In the genomic region with DNA sequence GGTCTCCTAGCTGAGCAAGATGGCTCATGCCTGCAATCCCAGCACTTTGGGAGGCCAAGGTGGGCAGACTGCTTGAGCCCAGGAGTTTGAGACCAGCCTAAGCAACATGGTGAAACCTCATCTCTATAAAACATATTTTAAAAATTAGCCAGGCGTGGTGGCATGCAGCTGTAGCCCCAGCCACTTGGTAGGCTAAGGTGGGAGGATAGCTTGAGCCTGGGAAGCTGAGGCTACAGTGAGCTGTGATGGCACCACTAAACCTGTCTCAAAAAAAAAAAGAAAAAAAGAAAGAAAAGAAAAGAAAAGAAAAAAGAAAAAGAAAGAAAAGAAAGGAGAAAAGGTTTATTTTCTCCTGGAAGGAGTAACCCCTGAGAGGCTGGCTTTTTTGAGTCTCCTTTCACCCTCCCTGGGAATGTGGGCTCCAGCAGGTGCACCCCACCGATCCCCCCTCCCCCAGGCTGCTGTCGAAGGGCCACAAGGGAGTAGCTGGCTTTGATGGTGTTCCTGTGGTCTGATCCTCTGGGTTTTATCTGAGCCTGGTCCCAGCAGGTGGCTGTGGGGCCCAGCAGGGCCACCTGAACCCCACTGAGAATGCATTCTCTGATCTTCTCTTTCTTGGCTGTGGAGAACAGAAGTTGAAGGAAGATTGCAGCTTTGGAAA, we compare ENCODE assay signal across 18 cellular contexts. TPM values are rescaled to one million over a fixed set of nuclear protein-coding genes. Genes with fewer than 3 reads are reported as not detected.
DNase-seq lines count a peak whose midpoint lies in the region; ATAC-seq and TF ChIP-seq lines count a peak whose summit lies in the region.
"Had no signal": no experiment of that assay in that cellular context is flagged by ENCODE, and none has a peak within 500 bp of the region (broad histone marks: within the 10 kb centered on the region; RNA-seq: fewer than 3 reads in every experiment).

No MANE protein-coding gene starts in this region.

- no peak overlapping the region for H4K91ac ChIP-seq in neuronal stem cell (ENCODE audit: low read depth, low read length, poor library complexity)

- no peaks in the 10 kb centered on the region for H3K27me3 Mint-ChIP-seq in CD4-positive, alpha-beta T cell
- peaks cover 9% of the 10 kb centered on the region for H3K27me3 Mint-ChIP-seq in central memory CD8-positive, alpha-beta T cell
- peaks cover 39% of the 10 kb centered on the region for H3K27me3 Mint-ChIP-seq in nephron progenitor cell (ENCODE audit: low read depth, poor library complexity)

- no peaks in the 10 kb centered on the region for H3K9me3 ChIP-seq in CD4-positive, alpha-beta T cell (ENCODE audit: control insufficient read depth, low read length)
- H3K9me3 ChIP-seq in HUES48 (ENCODE audit: control insufficient read depth, insufficient read depth, low read length) (no peaks in the 10 kb centered on the region), neuronal stem cell (replicated peaks in 1 of 2; ENCODE audit: control insufficient read depth in 2 of 2, insufficient read depth in 1 of 2, low read depth in 1 of 2, low read length in 2 of 2) (peaks cover 0 to 2% of the 10 kb centered on the region in 2 donors), SJCRH30 (replicated peaks) (no peaks in the 10 kb centered on the region)
- H3K9me3 ChIP-seq: HAP-1 had no signal

- CTCF ChIA-PET in CD4-positive, alpha-beta T cell (lab: Charles Lee) = interaction anchor here (1.5 kb wide), 1 partner anchor 91 kb away, joined by 3 read pairs; no protein-coding TSS in a partner anchor

- no peak overlapping the region for H2BK12ac ChIP-seq in neuronal stem cell (ENCODE audit: low read length)

- no peaks in the 10 kb centered on the region for H3K27me3 ChIP-seq in CD4-positive, alpha-beta T cell (ENCODE audit: control insufficient read depth, insufficient read depth, low read length)
- H3K27me3 ChIP-seq in HUES48 (ENCODE audit: control insufficient read depth, insufficient read depth, low read length) (peaks cover 14% of the 10 kb centered on the region; the same call in 1 of the 2 replicates), neuronal stem cell (ENCODE audit: control insufficient read depth in 3 of 3, insufficient read depth in 3 of 3, low read depth in 1 of 3, low read length in 3 of 3) (peaks cover 0 to 12% (median 0%) of the 10 kb centered on the region in 3 experiments), SJCRH30 (peaks cover 17% of the 10 kb centered on the region)

- peaks cover 42% of the 10 kb centered on the region for H3K4me1 Mint-ChIP-seq in CD4-positive, alpha-beta T cell (ENCODE audit: low read depth)
- H3K4me1 Mint-ChIP-seq in central memory CD8-positive, alpha-beta T cell = peaks cover 23% of the 10 kb centered on the region
- H3K4me1 Mint-ChIP-seq in nephron progenitor cell = peaks cover 65% of the 10 kb centered on the region

- peak overlapping the region; percentile 2 for H3K4me3 Mint-ChIP-seq in CD4-positive, alpha-beta T cell
- no peak overlapping the region for H3K4me3 Mint-ChIP-seq in central memory CD8-positive, alpha-beta T cell
- H3K4me3 Mint-ChIP-seq in nephron progenitor cell = no peak overlapping the region

- H3K18ac ChIP-seq in neuronal stem cell (ENCODE audit: low read length) = no peak overlapping the region

- peaks cover 46% of the 10 kb centered on the region for H3K4me1 ChIP-seq in HUES48 (ENCODE audit: control insufficient read depth, insufficient read depth, low read length)
- H3K4me1 ChIP-seq in neuronal stem cell (ENCODE audit: control insufficient read depth in 2 of 2, insufficient read depth in 1 of 2, low read depth in 1 of 2, low read length in 2 of 2) = peaks cover 9 to 24% of the 10 kb centered on the region in 2 donors
- H3K4me1 ChIP-seq in SJCRH30 = no peaks in the 10 kb centered on the region
- H3K4me1 ChIP-seq: HAP-1 had no signal

- no peak overlapping the region for H3K4me3 ChIP-seq in HUES48 (ENCODE audit: low read depth, low read length)
- no peak overlapping the region for H3K4me3 ChIP-seq in neuronal stem cell (ENCODE audit: low read length in 2 of 2)
- H3K4me3 ChIP-seq in SJCRH30 = no peak overlapping the region
- H3K4me3 ChIP-seq: HAP-1 had no signal

- DNase-seq in CD4-positive, alpha-beta T cell = no peak
- DNase-seq in central memory CD8-positive, alpha-beta T cell (ENCODE audit: low spot score in 2 of 2) = no peak
- no peak for DNase-seq in neuronal stem cell (ENCODE audit: low spot score)
- DNase-seq in SJCRH30 = no peak
- no peak for DNase-seq in stimulated activated CD4-positive, alpha-beta T cell treated with anti-CD3 and anti-CD28 coated beads, Interleukin-4, amount 100 ng/mL, for 1 hour
- DNase-seq in nephron progenitor cell = no peak
- DNase-seq: AML-193; CD8-positive, alpha-beta memory T cell; NCI-H1048; NCI-H1694 treated with DMSO at 0.1 percent for 48 hours; NCI-H446 treated with DMSO at 0.1 percent for 48 hours; NCI-H748 treated with DMSO at 0.1 percent for 48 hours; Right ventricle myocardium superior had no signal

- no peaks in the 10 kb centered on the region for H3K9me3 Mint-ChIP-seq in CD4-positive, alpha-beta T cell
- H3K9me3 Mint-ChIP-seq in central memory CD8-positive, alpha-beta T cell = no peaks in the 10 kb centered on the region
- H3K9me3 Mint-ChIP-seq in nephron progenitor cell = no peaks in the 10 kb centered on the region
- H3K9me3 Mint-ChIP-seq: CD8-positive, alpha-beta memory T cell; IgD-negative memory B cell had no signal

- POLR2A ChIA-PET in CD4-positive, alpha-beta T cell (lab: Charles Lee) = interaction anchor here (1.2 to 4.3 kb wide), 3 partner anchors 29 to 41 kb away, joined by 4 to 29 read pairs (median 6); a partner anchor contains a TSS

- peak overlapping the region; percentile 32 for H2AK5ac ChIP-seq in neuronal stem cell (ENCODE audit: low read depth, low read length)

- H2BK5ac ChIP-seq in neuronal stem cell (ENCODE audit: low read length) = no peak overlapping the region

- no peak overlapping the region for H3K23ac ChIP-seq in neuronal stem cell (ENCODE audit: low read depth, low read length, poor library complexity)

- no peak overlapping the region for H3K4me2 ChIP-seq in neuronal stem cell (ENCODE audit: insufficient read depth, low read length, poor library complexity, severe bottlenecking)

- no peak overlapping the region for H3K27ac ChIP-seq in CD4-positive, alpha-beta T cell (ENCODE audit: low read depth, low read length)
- peak overlapping the region; percentile 11 for H3K27ac ChIP-seq in HUES48 (ENCODE audit: low read depth, low read length)
- H3K27ac ChIP-seq in neuronal stem cell (replicated peaks; ENCODE audit: low read length) = no peak overlapping the region
- H3K27ac ChIP-seq in SJCRH30 = no peak overlapping the region

- H4K8ac ChIP-seq in neuronal stem cell (ENCODE audit: low read depth, low read length) = no peak overlapping the region

- intact Hi-C loops in CD4-positive, alpha-beta T cell (cut with DNase I, micrococcal nuclease) = loop anchor here in 1 of 2 experiments (10.0 kb wide), 1 partner anchor 384 kb away; no protein-coding TSS in a partner anchor

- H2AFZ ChIP-seq in neuronal stem cell (ENCODE audit: low read length) = no peak overlapping the region

- H3K14ac ChIP-seq in neuronal stem cell (ENCODE audit: low read length) = no peak overlapping the region

- no peaks in the 10 kb centered on the region for H3K36me3 Mint-ChIP-seq in CD4-positive, alpha-beta T cell (ENCODE audit: low read depth)
- no peaks in the 10 kb centered on the region for H3K36me3 Mint-ChIP-seq in central memory CD8-positive, alpha-beta T cell (ENCODE audit: insufficient read depth)
- no peaks in the 10 kb centered on the region for H3K36me3 Mint-ChIP-seq in nephron progenitor cell (ENCODE audit: low read depth)
- H3K36me3 Mint-ChIP-seq: CD8-positive, alpha-beta memory T cell; IgD-negative memory B cell had no signal

- H3K4ac ChIP-seq in neuronal stem cell (ENCODE audit: low read length) = no peak overlapping the region

- no peak for TF ChIP-seq CTCF in CD4-positive, alpha-beta T cell (IDR thresholded peaks at IDR 0.05)
- no peak for TF ChIP-seq CTCF in nephron progenitor cell (IDR thresholded peaks at IDR 0.05)

- H3K9ac ChIP-seq in HUES48 (ENCODE audit: low read depth, low read length) (no peak overlapping the region), neuronal stem cell (ENCODE audit: low read depth, low read length, poor library complexity) (no peak overlapping the region)

- no peak overlapping the region for H2BK120ac ChIP-seq in neuronal stem cell (ENCODE audit: low read depth, low read length)

- no peak overlapping the region for H3K27ac Mint-ChIP-seq in CD4-positive, alpha-beta T cell
- peak overlapping the region; percentile 76 for H3K27ac Mint-ChIP-seq in central memory CD8-positive, alpha-beta T cell (ENCODE audit: low read depth)
- no peak overlapping the region for H3K27ac Mint-ChIP-seq in nephron progenitor cell

- no CpG with 5 or more reads among the region's 3 CpGs for WGBS in neuronal stem cell (ENCODE audit: extremely low coverage in 2 of 2, insufficient read length in 2 of 2, insufficient replicate concordance in 1 of 2), 2 donors

- no peak overlapping the region for H2BK15ac ChIP-seq in neuronal stem cell (ENCODE audit: low read length)

- no peak for ATAC-seq in CD4-positive, alpha-beta T cell (ENCODE audit: poor library complexity)
- ATAC-seq in central memory CD8-positive, alpha-beta T cell (replicated peaks; ENCODE audit: extremely low read depth, poor library complexity, severe bottlenecking) = no peak
- ATAC-seq: Panc1, SK-N-SH treated with all-trans-retinoic acid at 6 μM for 48 hours had no signal

- H3K36me3 ChIP-seq in HUES48 (ENCODE audit: control insufficient read depth, insufficient read depth, low read length) = no peaks in the 10 kb centered on the region
- no peaks in the 10 kb centered on the region for H3K36me3 ChIP-seq in neuronal stem cell (replicated peaks in 1 of 2; ENCODE audit: control insufficient read depth in 2 of 2, insufficient read depth in 2 of 2, low read length in 2 of 2)
- no peaks in the 10 kb centered on the region for H3K36me3 ChIP-seq in SJCRH30
- H3K36me3 ChIP-seq: HAP-1 had no signal

- H3K79me1 ChIP-seq in neuronal stem cell (ENCODE audit: low read depth, low read length) = no peaks in the 10 kb centered on the region

RNA-seq across cellular contexts. Expression of a gene that starts 29.9 kb away (rescaled TPM):
- total RNA-seq in CD4-positive, alpha-beta T cell = 10 to 100 TPM; 50.7 to 57.3 TPM
- polyA plus RNA-seq in neuronal stem cell (2013, experiment 1 of 2) = 12.5 TPM
- polyA plus RNA-seq in neuronal stem cell (2013, experiment 2 of 2) = 13.1 TPM
- 12.7 and 13.4 TPM in 2 replicates for total RNA-seq in SJCRH30 (2014; rRNA removed; shearing (Covaris generic))
